In genomic region chr6:39926668-39927067, GRCh38 we compare ENCODE assay signal across 20 cellular contexts. TPM values are rescaled to one million over a fixed set of nuclear protein-coding genes. Genes with fewer than 3 reads are reported as not detected.
DNase-seq lines count a peak whose midpoint lies in the region; ATAC-seq and TF ChIP-seq lines count a peak whose summit lies in the region.
"Had no signal": no experiment of that assay in that cellular context is flagged by ENCODE, and none has a peak within 500 bp of the region (broad histone marks: within the 10 kb centered on the region; RNA-seq: fewer than 3 reads in every experiment).

No MANE protein-coding gene starts in this region.

- H3K9me3 ChIP-seq in breast epithelium: no peaks in the 10 kb centered on the region
- H3K9me3 ChIP-seq: colonic mucosa, mucosa of descending colon had no signal

- no peak for TF ChIP-seq POLR2A in breast epithelium (IDR thresholded peaks at IDR 0.05)

- H3K4me1 ChIP-seq in breast epithelium: peaks cover 4 to 9% of the 10 kb centered on the region in 2 donors

- no peak overlapping the region for H3K4me3 ChIP-seq in breast epithelium
- H3K4me3 ChIP-seq: colonic mucosa, mucosa of descending colon had no signal

- DNase-seq in stimulated activated naive CD8-positive, alpha-beta T cell treated with anti-CD3 and anti-CD28 coated beads, Interleukin-15, Interleukin-2, amounts not matched to agents 100 U/mL and 50 U/mL, for 24 hours: no peak
- DNase-seq in breast epithelium (ENCODE audit: low spot score in 2 of 2) (no peak), progenitor cell of endocrine pancreas (ENCODE audit: low spot score, unreplicated experiment) (no peak), NCI-H1092 (lab: John Stamatoyannopoulos, UW) (no peak), T1000 (lab: John Stamatoyannopoulos, UW) (no peak), GOT3 (lab: John Stamatoyannopoulos, UW) (no peak)
- DNase-seq: activated CD4-positive, alpha-beta T cell treated with anti-CD3 and anti-CD28 coated beads for 48 hours; activated T-cell treated with anti-CD3 and anti-CD28 coated beads, Interleukin-2, amount 50 U/mL, for 1 hour; colonic mucosa; COR-L47; erythroblast; hypothalamus; Kasumi-1; left colon; mucosa of descending colon; NCI-H146; occipital lobe; stimulated activated CD4-positive, alpha-beta T cell treated with anti-CD3 and anti-CD28 coated beads, Interleukin-4, amount 100 ng/mL, for 4 hours had no signal

- intact Hi-C loops in breast epithelium (cut with DNase I; ENCODE audit: low total_unique reads): no loop called here

- H3K4me1 Mint-ChIP-seq in stimulated activated naive CD8-positive, alpha-beta T cell treated with anti-CD3 and anti-CD28 coated beads, Interleukin-15, Interleukin-2, amounts not matched to agents 100 ng/mL and 50 ng/mL, for 24 hours (ENCODE audit: low read depth): peaks cover 4% of the 10 kb centered on the region
- H3K4me1 Mint-ChIP-seq in progenitor cell of endocrine pancreas (ENCODE audit: low read depth): peaks cover 8% of the 10 kb centered on the region

- no peaks in the 10 kb centered on the region for H3K27me3 Mint-ChIP-seq in stimulated activated naive CD8-positive, alpha-beta T cell treated with anti-CD3 and anti-CD28 coated beads, Interleukin-15, Interleukin-2, amounts not matched to agents 100 ng/mL and 50 ng/mL, for 24 hours
- H3K27me3 Mint-ChIP-seq in progenitor cell of endocrine pancreas: no peaks in the 10 kb centered on the region

- no peaks in the 10 kb centered on the region for H3K27me3 ChIP-seq in breast epithelium
- H3K27me3 ChIP-seq: colonic mucosa had no signal

- peak overlapping the region; percentile 52 to 55 for H3K27ac ChIP-seq in breast epithelium
- H3K27ac ChIP-seq: colonic mucosa had no signal

- TF ChIP-seq CTCF in breast epithelium (IDR thresholded peaks at IDR 0.05) (no peak), progenitor cell of endocrine pancreas (IDR thresholded peaks at IDR 0.05; ENCODE audit: unreplicated experiment) (no peak)

- peaks cover 5% of the 10 kb centered on the region for H3K9me3 Mint-ChIP-seq in stimulated activated naive CD8-positive, alpha-beta T cell treated with anti-CD3 and anti-CD28 coated beads, Interleukin-15, Interleukin-2, amounts not matched to agents 100 ng/mL and 50 ng/mL, for 24 hours
- peaks cover 4% of the 10 kb centered on the region for H3K9me3 Mint-ChIP-seq in progenitor cell of endocrine pancreas (ENCODE audit: low read depth)

- H3K36me3 ChIP-seq in breast epithelium: no peaks in the 10 kb centered on the region
- H3K36me3 ChIP-seq: colonic mucosa had no signal

- no peaks in the 10 kb centered on the region for H3K36me3 Mint-ChIP-seq in stimulated activated naive CD8-positive, alpha-beta T cell treated with anti-CD3 and anti-CD28 coated beads, Interleukin-15, Interleukin-2, amounts not matched to agents 100 ng/mL and 50 ng/mL, for 24 hours (ENCODE audit: low read depth)
- H3K36me3 Mint-ChIP-seq in progenitor cell of endocrine pancreas (ENCODE audit: insufficient read depth): peaks cover 19% of the 10 kb centered on the region

- peak overlapping the region; percentile 1 for H3K4me3 Mint-ChIP-seq in stimulated activated naive CD8-positive, alpha-beta T cell treated with anti-CD3 and anti-CD28 coated beads, Interleukin-15, Interleukin-2, amounts not matched to agents 100 ng/mL and 50 ng/mL, for 24 hours
- no peak overlapping the region for H3K4me3 Mint-ChIP-seq in progenitor cell of endocrine pancreas (ENCODE audit: low read depth)

- no peak overlapping the region for H3K27ac Mint-ChIP-seq in stimulated activated naive CD8-positive, alpha-beta T cell treated with anti-CD3 and anti-CD28 coated beads, Interleukin-15, Interleukin-2, amounts not matched to agents 100 ng/mL and 50 ng/mL, for 24 hours
- H3K27ac Mint-ChIP-seq in progenitor cell of endocrine pancreas: peak overlapping the region; percentile 41

- ATAC-seq in stimulated activated naive CD8-positive, alpha-beta T cell treated with anti-CD3 and anti-CD28 coated beads, Interleukin-15, Interleukin-2, amounts not matched to agents 100 U/mL and 50 U/mL, for 24 hours: no peak
- ATAC-seq in GM18873 (IDR thresholded peaks at IDR 0.05; ENCODE audit: low FRiP score, unreplicated experiment): no peak
- ATAC-seq: left colon, mucosa of descending colon had no signal

RNA-seq across cellular contexts. Expression of gene MOCS1, which starts 7.6 kb away (rescaled TPM):
- total RNA-seq in breast epithelium (10 to 100 TPM; 23.6 to 78.9 (median 25.3) TPM), progenitor cell of endocrine pancreas (15.9 and 17.5 TPM in 2 replicates)
